In the genomic region with DNA sequence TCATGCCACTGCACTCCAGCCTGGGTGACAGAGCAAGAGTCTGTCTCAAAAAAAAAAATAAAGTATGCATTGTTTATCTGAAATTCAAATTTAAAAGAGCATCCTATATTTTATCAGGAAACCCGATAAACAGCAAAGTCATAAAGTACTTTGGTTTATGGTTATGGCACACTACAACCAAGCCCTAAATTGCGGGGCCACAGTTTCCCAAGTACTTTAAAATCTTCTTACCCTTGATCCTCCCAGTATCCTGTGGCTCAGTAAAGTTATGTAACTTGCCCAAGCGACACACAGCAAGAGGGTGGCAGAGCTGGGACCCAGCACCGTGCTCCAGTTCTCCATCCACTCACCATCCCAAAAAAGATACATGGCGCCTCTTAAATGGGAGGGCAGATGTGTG, we compare ENCODE assay signal across 16 cellular contexts. TPM values are rescaled to one million over a fixed set of nuclear protein-coding genes. Genes with fewer than 3 reads are reported as not detected.
DNase-seq lines count a peak whose midpoint lies in the region; TF ChIP-seq lines count a peak whose summit lies in the region.
"Had no signal": no experiment of that assay in that cellular context is flagged by ENCODE, and none has a peak within 500 bp of the region (broad histone marks: within the 10 kb centered on the region; RNA-seq: fewer than 3 reads in every experiment).

No MANE protein-coding gene starts in this region.

- H3K4me3 Mint-ChIP-seq in endodermal cell (no peak overlapping the region), osteocyte (ENCODE audit: unreplicated experiment) (no peak overlapping the region), progenitor cell of endocrine pancreas (ENCODE audit: low read depth) (no peak overlapping the region)
- H3K4me3 Mint-ChIP-seq: CD4-positive, alpha-beta memory T cell; HFFc6 had no signal

- no peak overlapping the region for H2BK5ac ChIP-seq in mesenchymal stem cell (ENCODE audit: low read depth, low read length, poor library complexity, severe bottlenecking)

- H3K4me1 Mint-ChIP-seq in endodermal cell (peaks cover 3% of the 10 kb centered on the region), osteocyte (ENCODE audit: unreplicated experiment) (no peaks in the 10 kb centered on the region), progenitor cell of endocrine pancreas (ENCODE audit: low read depth) (no peaks in the 10 kb centered on the region)
- H3K4me1 Mint-ChIP-seq: CD4-positive, alpha-beta memory T cell had no signal

- no peak overlapping the region for H3K27ac Mint-ChIP-seq in endodermal cell
- H3K27ac Mint-ChIP-seq in osteocyte (ENCODE audit: unreplicated experiment), result no peak overlapping the region
- H3K27ac Mint-ChIP-seq in progenitor cell of endocrine pancreas, result no peak overlapping the region
- H3K27ac Mint-ChIP-seq: CD4-positive, alpha-beta memory T cell; HFFc6 had no signal

- H3K27me3 Mint-ChIP-seq in endodermal cell (ENCODE audit: insufficient read depth), result no peaks in the 10 kb centered on the region
- no peaks in the 10 kb centered on the region for H3K27me3 Mint-ChIP-seq in osteocyte (ENCODE audit: unreplicated experiment)
- no peaks in the 10 kb centered on the region for H3K27me3 Mint-ChIP-seq in progenitor cell of endocrine pancreas

- no peak overlapping the region for H2AK5ac ChIP-seq in mesenchymal stem cell (ENCODE audit: low read length, severe bottlenecking)

- no peak overlapping the region for H2BK12ac ChIP-seq in mesenchymal stem cell (ENCODE audit: low read length in 2 of 2)

- H3K9me3 Mint-ChIP-seq in endodermal cell (no peaks in the 10 kb centered on the region), osteocyte (ENCODE audit: unreplicated experiment) (peaks cover 4% of the 10 kb centered on the region), progenitor cell of endocrine pancreas (ENCODE audit: low read depth) (no peaks in the 10 kb centered on the region)
- H3K9me3 Mint-ChIP-seq: HFFc6 had no signal

- H3K36me3 Mint-ChIP-seq in endodermal cell (ENCODE audit: low read depth) (no peaks in the 10 kb centered on the region), osteocyte (ENCODE audit: unreplicated experiment) (no peaks in the 10 kb centered on the region), progenitor cell of endocrine pancreas (ENCODE audit: insufficient read depth) (no peaks in the 10 kb centered on the region)
- H3K36me3 Mint-ChIP-seq: CD4-positive, alpha-beta memory T cell had no signal

- in situ Hi-C loops in transverse colon (cut with MboI; ENCODE audit: low pct_ligation_motif_present in 1 of 4, low pct_unique_long_range_greater_than_20kb in 1 of 4, low sequenced_read_pairs in 3 of 4), result no loop called here

- TF ChIP-seq CTCF in endodermal cell (conservative IDR thresholded peaks at IDR 0.05) (no peak), osteocyte (IDR thresholded peaks at IDR 0.05) (no peak), transverse colon (IDR thresholded peaks at IDR 0.05) (no peak), progenitor cell of endocrine pancreas (IDR thresholded peaks at IDR 0.05; ENCODE audit: unreplicated experiment) (no peak)

- no peaks in the 10 kb centered on the region for H3K36me3 ChIP-seq in endodermal cell (ENCODE audit: control insufficient read depth, insufficient read depth, low read length)
- no peaks in the 10 kb centered on the region for H3K36me3 ChIP-seq in transverse colon
- H3K36me3 ChIP-seq in MG63, result no peaks in the 10 kb centered on the region
- H3K36me3 ChIP-seq in mesenchymal stem cell (ENCODE audit: control insufficient read depth in 1 of 2, insufficient read depth in 2 of 2, low read depth in 1 of 2, low read length in 2 of 2), result no peaks in the 10 kb centered on the region
- H3K36me3 ChIP-seq: HAP-1 had no signal

- no peak for TF ChIP-seq POLR2A in transverse colon (IDR thresholded peaks at IDR 0.05)

- H3K9ac ChIP-seq in endodermal cell (ENCODE audit: extremely low read depth, low read length, poor library complexity, severe bottlenecking) (no peak overlapping the region), mesenchymal stem cell (ENCODE audit: low read length) (no peak overlapping the region)

- H3K27ac ChIP-seq in endodermal cell (ENCODE audit: low read depth, low read length) (no peak overlapping the region), transverse colon (no peak overlapping the region), mesenchymal stem cell (ENCODE audit: low read length, poor library complexity, severe bottlenecking) (no peak overlapping the region)

- no peak overlapping the region for H3K14ac ChIP-seq in mesenchymal stem cell (ENCODE audit: low read length in 2 of 2)

- H3K23ac ChIP-seq in mesenchymal stem cell (ENCODE audit: low read length in 2 of 2), result no peak overlapping the region

- no peak overlapping the region for H3K18ac ChIP-seq in mesenchymal stem cell (ENCODE audit: low read depth in 1 of 2, low read length in 2 of 2)

- H3K79me1 ChIP-seq in mesenchymal stem cell (replicated peaks; ENCODE audit: low read length, poor library complexity, severe bottlenecking), result no peaks in the 10 kb centered on the region

- no peak overlapping the region for H2BK15ac ChIP-seq in mesenchymal stem cell (ENCODE audit: low read depth, poor library complexity, severe bottlenecking)

- no peak overlapping the region for H3K4me3 ChIP-seq in endodermal cell (ENCODE audit: low read length)
- H3K4me3 ChIP-seq in transverse colon, result no peak overlapping the region
- no peak overlapping the region for H3K4me3 ChIP-seq in MG63
- no peak overlapping the region for H3K4me3 ChIP-seq in mesenchymal stem cell (ENCODE audit: insufficient read depth in 1 of 2, low read depth in 1 of 2, low read length in 2 of 2)
- H3K4me3 ChIP-seq: HAP-1 had no signal

- H4K91ac ChIP-seq in mesenchymal stem cell (ENCODE audit: low read length), result no peak overlapping the region

- DNase-seq in endodermal cell (peak; percentile 6), osteocyte (ENCODE audit: extremely low spot score, unreplicated experiment) (peak; percentile 27), transverse colon (peak; percentile 35), progenitor cell of endocrine pancreas (ENCODE audit: low spot score, unreplicated experiment) (no peak), MG63 (no peak), mesenchymal stem cell (no peak)
- DNase-seq: C1 segment of cervical spinal cord; Calu3; CD4-positive, alpha-beta memory T cell; COR-L47; DND-41; GOT3; HFFc6 had no signal

- no peak overlapping the region for H3K4ac ChIP-seq in mesenchymal stem cell (ENCODE audit: low read depth in 1 of 2, low read length in 2 of 2)

- H4K8ac ChIP-seq in mesenchymal stem cell (ENCODE audit: low read length), result no peak overlapping the region

- intact Hi-C loops in transverse colon (cut with DNase I; ENCODE audit: low total_unique reads), result no loop called here

- no peak overlapping the region for H2BK120ac ChIP-seq in mesenchymal stem cell (ENCODE audit: low read depth, low read length)

- no peak overlapping the region for H3K4me2 ChIP-seq in mesenchymal stem cell (ENCODE audit: low read length, poor library complexity, severe bottlenecking)

- WGBS in endodermal cell (ENCODE audit: insufficient coverage in 1 of 2, insufficient read length in 1 of 2), 2 experiments, result 92% methylated on average over 4 of the region's 5 CpGs; no CpG with 5 or more reads in 1 of the 2 experiments
- 33 to 51% methylated on average over 2 to 5 of the region's 5 CpGs for WGBS in transverse colon (ENCODE audit: low coverage in 1 of 2), 2 donors
- 78% methylated on average over 4 of the region's 5 CpGs for WGBS in mesenchymal stem cell

- H2AFZ ChIP-seq in mesenchymal stem cell (ENCODE audit: low read depth, low read length), result no peak overlapping the region

- TF ChIP-seq EP300 in transverse colon (IDR thresholded peaks at IDR 0.05; ENCODE audit: low read depth), result no peak

- H3K9me3 ChIP-seq in endodermal cell (ENCODE audit: control insufficient read depth, low read length), result no peaks in the 10 kb centered on the region
- no peaks in the 10 kb centered on the region for H3K9me3 ChIP-seq in transverse colon
- no peaks in the 10 kb centered on the region for H3K9me3 ChIP-seq in MG63
- H3K9me3 ChIP-seq in mesenchymal stem cell (ENCODE audit: control insufficient read depth, low read length), result no peaks in the 10 kb centered on the region
- H3K9me3 ChIP-seq: HAP-1 had no signal

- no peaks in the 10 kb centered on the region for H3K4me1 ChIP-seq in endodermal cell (ENCODE audit: control insufficient read depth, insufficient read depth, low read length)
- peaks cover 0 to 9% (median 5%) of the 10 kb centered on the region in 4 donors for H3K4me1 ChIP-seq in transverse colon
- H3K4me1 ChIP-seq in mesenchymal stem cell (ENCODE audit: control insufficient read depth, insufficient read depth, low read depth, low read length), result no peaks in the 10 kb centered on the region
- H3K4me1 ChIP-seq: HAP-1 had no signal

- H3K27me3 ChIP-seq in endodermal cell (ENCODE audit: control insufficient read depth, insufficient read depth, low read length, poor library complexity, severe bottlenecking) (no peaks in the 10 kb centered on the region), transverse colon (no peaks in the 10 kb centered on the region), MG63 (no peaks in the 10 kb centered on the region), mesenchymal stem cell (ENCODE audit: control insufficient read depth in 1 of 2, insufficient read depth in 1 of 2, low read length in 2 of 2) (no peaks in the 10 kb centered on the region)

RNA-seq across cellular contexts. Expression of gene KSR2, which starts 35.2 kb away (rescaled TPM):
- total RNA-seq in endodermal cell (1 to 10 TPM; 1.1 to 2.0 TPM), osteocyte (not detected in 2 replicates), transverse colon (1 to 10 TPM in 1 of 4 donors, under 1 TPM in 3; 0.32 to 7.0 (median 0.60) TPM), progenitor cell of endocrine pancreas (1.8 TPM in 2 replicates)
- 0.43 TPM for polyA plus RNA-seq in endodermal cell (2013, experiment 1 of 2)
- polyA plus RNA-seq in endodermal cell (2013, experiment 2 of 2), result 0.41 TPM
- total RNA-seq in MG63 (2014; rRNA removed; shearing (Covaris generic); ENCODE audit: low replicate concordance), result not detected in 2 replicates
- polyA plus RNA-seq in mesenchymal stem cell (2013, experiment 1 of 2), result 0.04 TPM
- 0.11 TPM for polyA plus RNA-seq in mesenchymal stem cell (2013, experiment 2 of 2)
- total RNA-seq: A673 had no signal
- polyA plus RNA-seq: BJ had no signal

Comparison
In these comparisons a context has a peak if more than half of its experiments do, and no peak if none do; other contexts are left out.
1. DNase-seq: peak in endodermal cell (single experiment), osteocyte (single experiment) and transverse colon (single experiment); none in progenitor cell of endocrine pancreas (single experiment), MG63 (single experiment) and mesenchymal stem cell (single experiment).